ENCODE assay signal across 9 cellular contexts in genomic region chr9:97889941-97890557, GRCh38. TPM values are rescaled to one million over a fixed set of nuclear protein-coding genes. Genes with fewer than 3 reads are reported as not detected.
DNase-seq lines count a peak whose midpoint lies in the region; ATAC-seq, FAIRE-seq and TF ChIP-seq lines count a peak whose summit lies in the region.
"Had no signal": no experiment of that assay in that cellular context is flagged by ENCODE, and none has a peak within 500 bp of the region (broad histone marks: within the 10 kb centered on the region; RNA-seq: fewer than 3 reads in every experiment).

No MANE protein-coding gene starts in this region.

- H4K20me1 ChIP-seq in GM12878 (ENCODE audit: control insufficient read depth, insufficient read depth), result no peaks in the 10 kb centered on the region

- no peak overlapping the region for H3K4me3 Mint-ChIP-seq in MCF 10A (ENCODE audit: unreplicated experiment)

- ATAC-seq in GM12878 (peak; percentile 86), upper lobe of right lung (peak; percentile 85), GM21825 (IDR thresholded peaks at IDR 0.05; ENCODE audit: unreplicated experiment) (no peak), HG03354 (IDR thresholded peaks at IDR 0.05; ENCODE audit: poor library complexity, severe bottlenecking, unreplicated experiment) (no peak)

- CTCF ChIA-PET in MCF 10A (lab: Yijun Ruan, JAX) (interaction anchor here (0.6 to 6.3 kb wide), 9 partner anchors 11 to 402 kb away, joined by 3 to 82 read pairs (median 4); no protein-coding TSS in a partner anchor), GM12878 (lab: Yijun Ruan, JAX) (interaction anchor here (0.7 to 5.5 kb wide), 45 partner anchors 9 to 886 kb away, joined by 3 to 95 read pairs (median 4); partner anchors contain the start of gene TRMO)

- H3K27me3 ChIP-seq in breast epithelium (no peaks in the 10 kb centered on the region), GM12878 (replicated peaks in 1 of 2; ENCODE audit: control insufficient read depth in 2 of 2, insufficient read depth in 2 of 2, low read length in 1 of 2) (no peaks in the 10 kb centered on the region), upper lobe of right lung (no peaks in the 10 kb centered on the region)

- H3K36me3 ChIP-seq in breast epithelium (no peaks in the 10 kb centered on the region), GM12878 (ENCODE audit: control insufficient read depth in 2 of 2, insufficient read depth in 2 of 2, low read length in 1 of 2) (no peaks in the 10 kb centered on the region), upper lobe of right lung (no peaks in the 10 kb centered on the region)

- no peaks in the 10 kb centered on the region for H3K79me2 ChIP-seq in GM12878 (ENCODE audit: control insufficient read depth, insufficient read depth, low read length)

- no peak overlapping the region for H3K9ac ChIP-seq in GM12878 (ENCODE audit: control insufficient read depth, insufficient read depth, low read length)

- POLR2A ChIA-PET in MCF 10A (lab: Yijun Ruan, JAX), result no interaction called here
- POLR2A ChIA-PET in GM12878 (lab: Charles Lee), result no interaction called here

- H2AFZ ChIP-seq in GM12878 (ENCODE audit: control insufficient read depth, low read depth, low read length), result no peak overlapping the region

- no peaks in the 10 kb centered on the region for H3K27me3 Mint-ChIP-seq in MCF 10A (ENCODE audit: insufficient read depth, unreplicated experiment)

- no peaks in the 10 kb centered on the region for H3K9me3 Mint-ChIP-seq in MCF 10A (ENCODE audit: unreplicated experiment)

- H3K4me3 ChIP-seq in breast epithelium (no peak overlapping the region), GM12878 (no peak overlapping the region), upper lobe of right lung (no peak overlapping the region)

- DNase-seq in MCF 10A (ENCODE audit: unreplicated experiment) (peak; percentile 54), breast epithelium (ENCODE audit: low spot score in 2 of 2) (no peak), T-helper 1 cell (peak; percentile 23 to 59 (median 45)), GM12878 (ENCODE audit: low read depth, low spot score) (no peak), lung microvascular endothelial cell (ENCODE audit: low read depth in 2 of 2) (peak; percentile 30 to 33), upper lobe of right lung (peak; percentile 74)

- TF ChIP-seq POLR2A in breast epithelium (IDR thresholded peaks at IDR 0.05) (no peak), GM12878 (IDR thresholded peaks at IDR 0.05; ENCODE audit: low read depth, low read length) (no peak)

- H3K4me1 ChIP-seq in breast epithelium (no peaks in the 10 kb centered on the region), GM12878 (ENCODE audit: control insufficient read depth, insufficient read depth, low read length) (no peaks in the 10 kb centered on the region), upper lobe of right lung (no peaks in the 10 kb centered on the region)

- no TSS peak for BruUV-seq in MCF 10A (replicated peaks; lab: Mats Ljungman, UMichigan)
- BruUV-seq in GM12878 (replicated peaks; lab: Mats Ljungman, UMichigan), result no TSS peak

- TF ChIP-seq RAD21 in GM12878 (IDR thresholded peaks at IDR 0.05; ENCODE audit: insufficient read depth, low read depth, low read length), result peak; percentile 51

- in situ Hi-C loops in GM12878 (cut with MboI), result no loop called here

- H3K4me1 Mint-ChIP-seq in MCF 10A (ENCODE audit: insufficient read depth, unreplicated experiment), result no peaks in the 10 kb centered on the region

- SMC1A ChIA-PET in GM12878 (lab: Charles Lee; ENCODE audit: uncharacterized antibody, unreplicated experiment), result interaction anchor here (0.6 to 5.5 kb wide), 5 partner anchors 12 to 374 kb away, joined by 3 to 32 read pairs (median 4); no protein-coding TSS in a partner anchor

- H3K27ac Mint-ChIP-seq in MCF 10A (ENCODE audit: low read depth, unreplicated experiment), result no peak overlapping the region

- H3K9me3 ChIP-seq in breast epithelium, result no peaks in the 10 kb centered on the region
- H3K9me3 ChIP-seq in GM12878 (replicated peaks; ENCODE audit: control insufficient read depth, insufficient read depth, low read length), result no peaks in the 10 kb centered on the region
- H3K9me3 ChIP-seq in upper lobe of right lung, result no peaks in the 10 kb centered on the region

- no peaks in the 10 kb centered on the region for H3K36me3 Mint-ChIP-seq in MCF 10A (ENCODE audit: insufficient read depth, unreplicated experiment)

- intact Hi-C loops in MCF 10A (cut with micrococcal nuclease) (no loop called here), breast epithelium (cut with DNase I; ENCODE audit: low total_unique reads) (no loop called here), GM12878 (cut with micrococcal nuclease; ENCODE audit: unreplicated experiment) (no loop called here), upper lobe of right lung (cut with DNase I) (no loop called here)

- 45% methylated on average over 9 of the region's 9 CpGs for WGBS in GM12878 (ENCODE audit: insufficient coverage, insufficient replicate concordance, low lambda C conversion rate, missing lambda C conversion rate)

- peak; percentile 7 for FAIRE-seq in GM12878 (lab: Jason Lieb, UNC)
- FAIRE-seq: endometrium had no signal

- TF ChIP-seq EP300 in GM12878 (IDR thresholded peaks at IDR 0.05; ENCODE audit: borderline replicate concordance in 1 of 2, control insufficient read depth in 1 of 2, low read depth in 2 of 2, low read length in 2 of 2), result no peak

- TF ChIP-seq CTCF in MCF 10A (IDR thresholded peaks at IDR 0.05; ENCODE audit: unreplicated experiment) (peak; percentile 59), breast epithelium (IDR thresholded peaks at IDR 0.05) (peak in 1 of 3 donors; percentile 9), GM12878 (IDR thresholded peaks at IDR 0.05 in 2 of 3, conservative IDR thresholded peaks at IDR 0.05 in 1 of 3; ENCODE audit: control insufficient read depth in 2 of 3, extremely low read depth in 1 of 3, insufficient read depth in 1 of 3, low read depth in 3 of 3, low read length in 3 of 3) (peak; percentile 59 to 88 (median 83)), upper lobe of right lung (IDR thresholded peaks at IDR 0.05) (peak; percentile 72)

- RAD21 ChIA-PET in GM12878 (lab: Charles Lee; ENCODE audit: unreplicated experiment), result interaction anchor here (1.0 to 2.1 kb wide), 3 partner anchors 11 to 367 kb away, joined by 3 to 5 read pairs (median 5); no protein-coding TSS in a partner anchor

- no peak overlapping the region for H3K4me2 ChIP-seq in GM12878 (ENCODE audit: control insufficient read depth, insufficient read depth)

- H3K27ac ChIP-seq in breast epithelium, result no peak overlapping the region
- H3K27ac ChIP-seq in GM12878 (ENCODE audit: control insufficient read depth, insufficient read depth), result no peak overlapping the region
- no peak overlapping the region for H3K27ac ChIP-seq in upper lobe of right lung

RNA-seq across cellular contexts. Expression of gene TRMO, which starts 32.3 kb away (rescaled TPM):
- total RNA-seq in MCF 10A (2022) (10.0 and 10.3 TPM in 2 replicates), breast epithelium (10 to 100 TPM; 29.8 to 46.8 (median 35.4) TPM), GM12878 (2014; rRNA removed) (17.8 and 20.3 TPM in 2 replicates), GM12878 (2014; rRNA removed; fragmentation: Illumina TruSeq; extraction: Trizol) (20.9 and 21.0 TPM in 2 replicates), GM12878 (2021) (12.7 and 13.9 TPM in 2 replicates), lung microvascular endothelial cell (10.2 and 19.2 TPM in 2 replicates), upper lobe of right lung (17.3 TPM)
- 18.1 and 20.8 TPM in 2 replicates for total RNA-seq in GM12878 (2013; cell fraction: nucleolus; rRNA removed)
- polyA plus RNA-seq in GM12878 (2011; ENCODE audit: low read depth), result 10.0 TPM
- polyA plus RNA-seq in GM12878 (2011; rRNA removed) (19.2 and 23.0 TPM in 2 replicates), GM12878 (2014; fragmentation: Illumina TruSeq; extraction: Trizol) (23.6 and 24.4 TPM in 2 replicates), GM12878 (2014; fragmentation: Nextera tagmentation; extraction: Ambion mirVana) (1 to 10 TPM; 5.8 to 7.7 TPM), GM12878 (2014; rRNA removed) (14.4 and 15.6 TPM in 2 replicates), GM12878 (2016; fragmentation: Nextera tagmentation; extraction: Ambion mirVana) (10 to 100 TPM; 11.9 to 15.0 TPM)
- polyA plus RNA-seq in GM12878 (2011; cell fraction: cytosol; rRNA removed), result 11.5 and 13.4 TPM in 2 replicates
- 15.0 and 15.8 TPM in 2 replicates for polyA plus RNA-seq in GM12878 (2011; cell fraction: nucleus; rRNA removed)
- 7.7 and 13.3 TPM in 2 replicates for polyA plus RNA-seq in GM12878 (2012)
- 12.7 and 26.7 TPM in 2 replicates for polyA minus RNA-seq in GM12878 (2011; rRNA and poly(A)+ RNA removed)
- polyA minus RNA-seq in GM12878 (2011; cell fraction: cytosol; rRNA and poly(A)+ RNA removed), result 2.3 and 7.3 TPM in 2 replicates
- 7.0 and 10.5 TPM in 2 replicates for polyA minus RNA-seq in GM12878 (2011; cell fraction: nucleus; rRNA and poly(A)+ RNA removed)

RNA-seq across cellular contexts. Expression of gene FOXE1, which starts 37.0 kb away (rescaled TPM):
- total RNA-seq in MCF 10A (2022) (not detected in 2 replicates), breast epithelium (not detected), GM12878 (2014; rRNA removed) (not detected in 2 replicates), GM12878 (2014; rRNA removed; fragmentation: Illumina TruSeq; extraction: Trizol) (not detected in 2 replicates), GM12878 (2021) (not detected in 2 replicates), lung microvascular endothelial cell (not detected in 2 replicates), upper lobe of right lung (not detected)
- total RNA-seq in GM12878 (2013; cell fraction: nucleolus; rRNA removed), result not detected in 2 replicates
- not detected for polyA plus RNA-seq in GM12878 (2011; ENCODE audit: low read depth)
- polyA plus RNA-seq in GM12878 (2011; rRNA removed) (not detected in 2 replicates), GM12878 (2014; fragmentation: Illumina TruSeq; extraction: Trizol) (not detected in 2 replicates), GM12878 (2014; fragmentation: Nextera tagmentation; extraction: Ambion mirVana) (not detected), GM12878 (2014; rRNA removed) (not detected in 2 replicates), GM12878 (2016; fragmentation: Nextera tagmentation; extraction: Ambion mirVana) (not detected)
- polyA plus RNA-seq in GM12878 (2011; cell fraction: cytosol; rRNA removed), result not detected in 2 replicates
- not detected in 2 replicates for polyA plus RNA-seq in GM12878 (2011; cell fraction: nucleus; rRNA removed)
- polyA plus RNA-seq in GM12878 (2012), result 0.04 TPM in 1 of 2 replicates, not detected in the other
- polyA minus RNA-seq in GM12878 (2011; rRNA and poly(A)+ RNA removed), result not detected in 2 replicates
- polyA minus RNA-seq in GM12878 (2011; cell fraction: cytosol; rRNA and poly(A)+ RNA removed), result not detected in 2 replicates
- polyA minus RNA-seq in GM12878 (2011; cell fraction: nucleus; rRNA and poly(A)+ RNA removed), result not detected in 2 replicates

RNA-seq across cellular contexts. Expression of gene HEMGN, which starts 47.9 kb away (rescaled TPM):
- not detected in 2 replicates for total RNA-seq in MCF 10A (2022)
- total RNA-seq in breast epithelium, result not detected
- total RNA-seq in GM12878 (2013; cell fraction: nucleolus; rRNA removed), result not detected in 2 replicates
- 0.05 TPM in 1 of 2 replicates, not detected in the other for total RNA-seq in GM12878 (2014; rRNA removed)
- total RNA-seq in GM12878 (2014; rRNA removed; fragmentation: Illumina TruSeq; extraction: Trizol), result 0.09 and 0.14 TPM in 2 replicates
- 0.28 TPM in 1 of 2 replicates, not detected in the other for total RNA-seq in GM12878 (2021)
- not detected for polyA plus RNA-seq in GM12878 (2011; ENCODE audit: low read depth)
- 0.04 TPM in 1 of 2 replicates, not detected in the other for polyA plus RNA-seq in GM12878 (2011; rRNA removed)
- not detected in 2 replicates for polyA plus RNA-seq in GM12878 (2011; cell fraction: cytosol; rRNA removed)
- polyA plus RNA-seq in GM12878 (2011; cell fraction: nucleus; rRNA removed), result not detected in 2 replicates
- polyA plus RNA-seq in GM12878 (2012), result not detected in 2 replicates
- 0.09 and 0.10 TPM in 2 replicates for polyA plus RNA-seq in GM12878 (2014; fragmentation: Illumina TruSeq; extraction: Trizol)
- polyA plus RNA-seq in GM12878 (2014; fragmentation: Nextera tagmentation; extraction: Ambion mirVana), result under 1 TPM; 0.03 to 0.18 TPM
- 0.09 TPM in 1 of 2 replicates, not detected in the other for polyA plus RNA-seq in GM12878 (2014; rRNA removed)
- polyA plus RNA-seq in GM12878 (2016; fragmentation: Nextera tagmentation; extraction: Ambion mirVana), result not detected
- not detected in 2 replicates for polyA minus RNA-seq in GM12878 (2011; rRNA and poly(A)+ RNA removed)
- polyA minus RNA-seq in GM12878 (2011; cell fraction: cytosol; rRNA and poly(A)+ RNA removed), result not detected in 2 replicates
- not detected in 2 replicates for polyA minus RNA-seq in GM12878 (2011; cell fraction: nucleus; rRNA and poly(A)+ RNA removed)
- not detected in 2 replicates for total RNA-seq in lung microvascular endothelial cell
- not detected for total RNA-seq in upper lobe of right lung

Comparison
In these comparisons a context has a peak if more than half of its experiments do, and no peak if none do; other contexts are left out.
1. DNase-seq: peak in MCF 10A (single experiment), T-helper 1 cell (5 of 5), lung microvascular endothelial cell (2 of 2) and upper lobe of right lung (single experiment); none in breast epithelium (0 of 2) and GM12878 (single experiment).
2. ATAC-seq: peak in GM12878 (single experiment) and upper lobe of right lung (single experiment); none in GM21825 (single experiment) and HG03354 (single experiment).